Comparison of ENCODE assay signal across 8 cellular contexts in genomic region chr7:100177040-100178001, GRCh38. TPM values are rescaled to one million over a fixed set of nuclear protein-coding genes. Genes with fewer than 3 reads are reported as not detected.
DNase-seq lines count a peak whose midpoint lies in the region; ATAC-seq and TF ChIP-seq lines count a peak whose summit lies in the region.

Gene GPC2, minus strand, starts transcription at chr7:100177381. Its CDS starts 182 bp downstream, at chr7:100177199.
Gene STAG3, plus strand, starts transcription at chr7:100177918. Its CDS starts 2,639 bp downstream, at chr7:100180557.

- H3K36me3 Mint-ChIP-seq in chondrocyte (ENCODE audit: low read depth): peaks cover 6% of the 10 kb centered on the region

- TF ChIP-seq CTCF in chondrocyte (IDR thresholded peaks at IDR 0.05): no peak

- H3K9me3 Mint-ChIP-seq in chondrocyte (ENCODE audit: low read depth): no peaks in the 10 kb centered on the region

- H3K27me3 Mint-ChIP-seq in chondrocyte (ENCODE audit: low read depth): peaks cover 17% of the 10 kb centered on the region

- peak; percentile 38 for TF ChIP-seq POLR2A in GM19099 (IDR thresholded peaks at IDR 0.05; ENCODE audit: extremely low read depth, insufficient read length, low read depth)

- H3K27ac Mint-ChIP-seq in chondrocyte (ENCODE audit: unreplicated experiment): no peak within 1 kb of the TSS

- ATAC-seq in HG03354 (IDR thresholded peaks at IDR 0.05; ENCODE audit: poor library complexity, severe bottlenecking, unreplicated experiment): peak; percentile 89

- DNase-seq in AML-193 (lab: John Stamatoyannopoulos, UW) (peak; percentile 89 to 92), NCI-H446 (lab: John Stamatoyannopoulos, UW) (peak; percentile 84 to 95), chondrocyte (ENCODE audit: low spot score) (peak; percentile 97), kidney tubule cell (ENCODE audit: low spot score) (peak; percentile 94)
- peak; percentile 99 for DNase-seq in activated CD4-positive, CD25-positive, alpha-beta regulatory T cell treated with anti-CD3 and anti-CD28 coated beads, Interleukin-2, amount 50 U/mL, for 72 hours
- peak; percentile 96 to 98 for DNase-seq in stimulated activated CD4-positive, alpha-beta T cell treated with anti-CD3 and anti-CD28 coated beads, Interleukin-1b, Interleukin-23, amount 100 ng/mL, for 1 hour (ENCODE audit: low read depth in 2 of 2)

- peaks cover 10% of the 10 kb centered on the region for H3K4me1 Mint-ChIP-seq in chondrocyte (ENCODE audit: low read depth)

- peak within 1 kb of the TSS; percentile 85 for H3K4me3 Mint-ChIP-seq in chondrocyte (ENCODE audit: unreplicated experiment)

RNA-seq across cellular contexts. Expression of gene GPC2, which starts in this region (rescaled TPM):
- 6.2 to 7.3 TPM (median 6.7 TPM) in 3 replicates for total RNA-seq in chondrocyte

RNA-seq across cellular contexts. Expression of gene STAG3, which starts in this region (rescaled TPM):
- 0.57 to 1.2 TPM (median 0.64 TPM) in 3 replicates for total RNA-seq in chondrocyte

Comparison
In these comparisons a context has a peak if more than half of its experiments do, and no peak if none do; other contexts are left out.
1. Peak in every context shown above with its lines: DNase-seq and ATAC-seq.